In genomic region chr22:37370306-37370979, GRCh38 we compare ENCODE assay signal across 16 cellular contexts. TPM values are rescaled to one million over a fixed set of nuclear protein-coding genes. Genes with fewer than 3 reads are reported as not detected.
A peak's percentile ranks its signal among the peaks of the same experiment; 100 is the strongest.
DNase-seq lines count a peak whose midpoint lies in the region; ATAC-seq, FAIRE-seq and TF ChIP-seq lines count a peak whose summit lies in the region.
"Had no signal": no experiment of that assay in that cellular context is flagged by ENCODE, and none has a peak within 500 bp of the region (broad histone marks: within the 10 kb centered on the region; RNA-seq: fewer than 3 reads in every experiment).

No MANE protein-coding gene starts in this region.

- SMC1A ChIA-PET in GM12878 (lab: Charles Lee; ENCODE audit: uncharacterized antibody, unreplicated experiment) = no interaction called here

- dilution Hi-C loops in mammary epithelial cell (cut with HindIII; ENCODE audit: low sequenced_read_pairs) = no loop called here

- RAD21 ChIA-PET in GM12878 (lab: Charles Lee; ENCODE audit: unreplicated experiment) = interaction anchor here (1.5 kb wide), 1 partner anchor 58 kb away, joined by 3 read pairs; no protein-coding TSS in a partner anchor

- peaks cover 7% of the 10 kb centered on the region for H3K27me3 Mint-ChIP-seq in CD8-positive, alpha-beta T cell (ENCODE audit: low read depth)
- H3K27me3 Mint-ChIP-seq in neural crest cell (ENCODE audit: low read depth) = no peaks in the 10 kb centered on the region

- H4K20me1 ChIP-seq in GM12878 (ENCODE audit: control insufficient read depth, insufficient read depth) (no peaks in the 10 kb centered on the region), mammary epithelial cell (ENCODE audit: insufficient read depth, low read length) (no peaks in the 10 kb centered on the region)

- no peaks in the 10 kb centered on the region for H3K9me3 Mint-ChIP-seq in CD8-positive, alpha-beta T cell
- H3K9me3 Mint-ChIP-seq in neural crest cell = no peaks in the 10 kb centered on the region

- H3K9ac ChIP-seq in GM12878 (ENCODE audit: control insufficient read depth, insufficient read depth, low read length) = no peak overlapping the region
- no peak overlapping the region for H3K9ac ChIP-seq in mammary epithelial cell (ENCODE audit: insufficient read depth, low read length)

- no peak for TF ChIP-seq CTCF in CD8-positive, alpha-beta T cell (IDR thresholded peaks at IDR 0.05)
- no peak for TF ChIP-seq CTCF in NB4 (IDR thresholded peaks at IDR 0.05; ENCODE audit: low read depth, low read length)
- TF ChIP-seq CTCF in GM12878 (IDR thresholded peaks at IDR 0.05 in 2 of 3, conservative IDR thresholded peaks at IDR 0.05 in 1 of 3; ENCODE audit: control insufficient read depth in 2 of 3, extremely low read depth in 1 of 3, insufficient read depth in 1 of 3, low read depth in 3 of 3, low read length in 3 of 3) = no peak
- TF ChIP-seq CTCF in neural crest cell (conservative IDR thresholded peaks at IDR 0.05) = no peak
- no peak for TF ChIP-seq CTCF in mammary epithelial cell (conservative IDR thresholded peaks at IDR 0.05 in 1 of 2, IDR thresholded peaks at IDR 0.05 in 1 of 2; ENCODE audit: extremely low read depth in 1 of 2, insufficient read depth in 1 of 2, low read depth in 1 of 2, low read length in 2 of 2)

- no peaks in the 10 kb centered on the region for H3K4me1 ChIP-seq in CD8-positive, alpha-beta T cell (ENCODE audit: insufficient read depth, low read length)
- H3K4me1 ChIP-seq in GM12878 (ENCODE audit: control insufficient read depth, insufficient read depth, low read length) = no peaks in the 10 kb centered on the region; the same call in 1 of the 2 replicates
- no peaks in the 10 kb centered on the region for H3K4me1 ChIP-seq in mammary epithelial cell (ENCODE audit: insufficient read depth, low read length)
- H3K4me1 ChIP-seq: BE2C, testis had no signal

- peak overlapping the region; percentile 32 for H3K27ac Mint-ChIP-seq in CD8-positive, alpha-beta T cell
- H3K27ac Mint-ChIP-seq in neural crest cell (ENCODE audit: unreplicated experiment) = peak overlapping the region; percentile 87
- H3K27ac Mint-ChIP-seq: progenitor cell of endocrine pancreas had no signal

- intact Hi-C loops in CD8-positive, alpha-beta T cell (cut with DNase I, micrococcal nuclease) = no loop called here
- intact Hi-C loops in GM12878 (cut with micrococcal nuclease; ENCODE audit: unreplicated experiment) (no loop called here), mammary epithelial cell (cut with micrococcal nuclease) (no loop called here)

- no peak overlapping the region for H3K27ac ChIP-seq in CD8-positive, alpha-beta T cell (ENCODE audit: low read depth, low read length)
- H3K27ac ChIP-seq in GM12878 (ENCODE audit: control insufficient read depth, insufficient read depth) = no peak overlapping the region
- H3K27ac ChIP-seq in mammary epithelial cell (ENCODE audit: insufficient read depth, low read depth, low read length) = no peak overlapping the region

- H3K4me3 ChIP-seq in CD8-positive, alpha-beta T cell (ENCODE audit: low read depth, low read length) = no peak overlapping the region
- H3K4me3 ChIP-seq in NB4 (ENCODE audit: low read depth, low read length) (no peak overlapping the region), GM12878 (no peak overlapping the region), mammary epithelial cell (replicated peaks in 1 of 3; ENCODE audit: insufficient read depth in 1 of 3, low read depth in 2 of 3, low read length in 3 of 3) (no peak overlapping the region)
- H3K4me3 ChIP-seq: testis had no signal

- no peak for FAIRE-seq in GM12878 (lab: Jason Lieb, UNC)

- no peak for TF ChIP-seq EP300 in GM12878 (IDR thresholded peaks at IDR 0.05; ENCODE audit: borderline replicate concordance in 1 of 2, control insufficient read depth in 1 of 2, low read depth in 2 of 2, low read length in 2 of 2)

- H3K36me3 Mint-ChIP-seq in CD8-positive, alpha-beta T cell = no peaks in the 10 kb centered on the region
- H3K36me3 Mint-ChIP-seq in neural crest cell (ENCODE audit: low read depth) = no peaks in the 10 kb centered on the region

- no peaks in the 10 kb centered on the region for H3K9me3 ChIP-seq in CD8-positive, alpha-beta T cell (ENCODE audit: low read length)
- H3K9me3 ChIP-seq in GM12878 (replicated peaks; ENCODE audit: control insufficient read depth, insufficient read depth, low read length) (no peaks in the 10 kb centered on the region), mammary epithelial cell (replicated peaks; ENCODE audit: insufficient read depth, low read length) (no peaks in the 10 kb centered on the region)
- H3K9me3 ChIP-seq: BE2C, testis had no signal

- H2AFZ ChIP-seq in GM12878 (ENCODE audit: control insufficient read depth, low read depth, low read length) = peak overlapping the region; percentile 44; the same call in 1 of the 2 replicates
- no peak overlapping the region for H2AFZ ChIP-seq in mammary epithelial cell (ENCODE audit: low read depth, low read length)

- TF ChIP-seq POLR2A in NB4 (IDR thresholded peaks at IDR 0.05; ENCODE audit: extremely low read depth, insufficient read length) (no peak), GM12878 (IDR thresholded peaks at IDR 0.05; ENCODE audit: low read depth, low read length) (no peak)

- no TSS peak for BruUV-seq in GM12878 (replicated peaks; lab: Mats Ljungman, UMichigan)
- no TSS peak for BruUV-seq in mammary epithelial cell (replicated peaks; lab: Mats Ljungman, UMichigan)

- no peaks in the 10 kb centered on the region for H3K36me3 ChIP-seq in CD8-positive, alpha-beta T cell (ENCODE audit: insufficient read depth, low read length)
- H3K36me3 ChIP-seq in GM12878 (ENCODE audit: control insufficient read depth in 2 of 2, insufficient read depth in 2 of 2, low read length in 1 of 2) (no peaks in the 10 kb centered on the region), mammary epithelial cell (ENCODE audit: insufficient read depth, low read length) (no peaks in the 10 kb centered on the region)
- H3K36me3 ChIP-seq: BE2C had no signal

- no peak overlapping the region for H3K4me3 Mint-ChIP-seq in CD8-positive, alpha-beta T cell
- H3K4me3 Mint-ChIP-seq in neural crest cell = no peak overlapping the region

- no peak for ATAC-seq in CD8-positive, alpha-beta T cell
- ATAC-seq in GM12878 (peak; percentile 40), HG02571 (IDR thresholded peaks at IDR 0.05; ENCODE audit: unreplicated experiment) (no peak)

- WGBS in GM12878 (ENCODE audit: insufficient coverage, insufficient replicate concordance, low lambda C conversion rate, missing lambda C conversion rate) = 16% methylated on average over 12 of the region's 12 CpGs
- 78% methylated on average over 6 of the region's 12 CpGs for WGBS in mammary epithelial cell (ENCODE audit: low coverage, missing lambda C conversion rate)

- no peaks in the 10 kb centered on the region for H3K27me3 ChIP-seq in CD8-positive, alpha-beta T cell (ENCODE audit: insufficient read depth, low read length)
- no peaks in the 10 kb centered on the region; a peak in 1 of 4 replicates for H3K27me3 ChIP-seq in GM12878 (replicated peaks in 1 of 2; ENCODE audit: control insufficient read depth in 2 of 2, insufficient read depth in 2 of 2, low read length in 1 of 2)
- H3K27me3 ChIP-seq in mammary epithelial cell (ENCODE audit: insufficient read depth, low read length) = no peaks in the 10 kb centered on the region
- H3K27me3 ChIP-seq: testis had no signal

- CTCF ChIA-PET in CD8-positive, alpha-beta T cell (lab: Charles Lee) = no interaction called here
- CTCF ChIA-PET in GM12878 (lab: Yijun Ruan, JAX) = no interaction called here
- CTCF ChIA-PET in mammary epithelial cell (lab: Charles Lee; ENCODE audit: low non-redundant PET) = no interaction called here

- H3K79me2 ChIP-seq in GM12878 (ENCODE audit: control insufficient read depth, insufficient read depth, low read length) (no peaks in the 10 kb centered on the region), mammary epithelial cell (ENCODE audit: insufficient read depth, low read length) (no peaks in the 10 kb centered on the region)

- DNase-seq in CD8-positive, alpha-beta T cell = no peak
- DNase-seq in NB4 (ENCODE audit: low read depth) (peak; percentile 54), GM12878 (ENCODE audit: low read depth, low spot score) (no peak), neural crest cell (ENCODE audit: low read depth, low spot score) (no peak), DMS53 (lab: John Stamatoyannopoulos, UW) (no peak), mammary epithelial cell (no peak), activated gamma-delta T cell treated with Interleukin-2 at 50 U/mL for 16 hours (no peak)
- DNase-seq: amniotic stem cell; BE2C; effector memory CD4-positive, alpha-beta T cell; GOT3; T-helper 2 cell; testis had no signal

- TF ChIP-seq RAD21 in GM12878 (IDR thresholded peaks at IDR 0.05; ENCODE audit: insufficient read depth, low read depth, low read length) = no peak

- POLR2A ChIA-PET in CD8-positive, alpha-beta T cell (lab: Charles Lee) = no interaction called here
- POLR2A ChIA-PET in GM12878 (lab: Charles Lee) = no interaction called here

- no peak overlapping the region for H3K4me2 ChIP-seq in GM12878 (ENCODE audit: control insufficient read depth, insufficient read depth)
- no peak overlapping the region for H3K4me2 ChIP-seq in mammary epithelial cell (ENCODE audit: insufficient read depth, low read depth, low read length)

- H3K4me1 Mint-ChIP-seq in CD8-positive, alpha-beta T cell (ENCODE audit: low read depth) = no peaks in the 10 kb centered on the region
- H3K4me1 Mint-ChIP-seq in neural crest cell = peaks cover 10% of the 10 kb centered on the region

- in situ Hi-C loops in GM12878 (cut with MboI) (no loop called here), mammary epithelial cell (cut with MboI; ENCODE audit: low sequenced_read_pairs in 2 of 2) (no loop called here)

RNA-seq across cellular contexts. Expression of gene ELFN2, which starts 56.8 kb away (rescaled TPM):
- not detected for total RNA-seq in CD8-positive, alpha-beta T cell
- total RNA-seq in GM12878 (2013; cell fraction: nucleolus; rRNA removed) = 0.37 and 0.40 TPM in 2 replicates
- not detected in 2 replicates for total RNA-seq in GM12878 (2014; rRNA removed)
- not detected in 2 replicates for total RNA-seq in GM12878 (2014; rRNA removed; fragmentation: Illumina TruSeq; extraction: Trizol)
- total RNA-seq in GM12878 (2021) = 0.03 and 0.05 TPM in 2 replicates
- polyA plus RNA-seq in GM12878 (2011; ENCODE audit: low read depth) = 0.04 TPM
- 0.03 TPM in 1 of 2 replicates, not detected in the other for polyA plus RNA-seq in GM12878 (2011; rRNA removed)
- polyA plus RNA-seq in GM12878 (2011; cell fraction: cytosol; rRNA removed) = 0.05 and 0.07 TPM in 2 replicates
- polyA plus RNA-seq in GM12878 (2011; cell fraction: nucleus; rRNA removed) = 0.23 and 0.36 TPM in 2 replicates
- polyA plus RNA-seq in GM12878 (2012) = 0.11 TPM in 2 replicates
- not detected in 2 replicates for polyA plus RNA-seq in GM12878 (2014; fragmentation: Illumina TruSeq; extraction: Trizol)
- not detected for polyA plus RNA-seq in GM12878 (2014; fragmentation: Nextera tagmentation; extraction: Ambion mirVana)
- not detected in 2 replicates for polyA plus RNA-seq in GM12878 (2014; rRNA removed)
- polyA plus RNA-seq in GM12878 (2016; fragmentation: Nextera tagmentation; extraction: Ambion mirVana) = not detected
- 0.10 TPM in 1 of 2 replicates, not detected in the other for polyA minus RNA-seq in GM12878 (2011; rRNA and poly(A)+ RNA removed)
- polyA minus RNA-seq in GM12878 (2011; cell fraction: cytosol; rRNA and poly(A)+ RNA removed) = not detected in 2 replicates
- polyA minus RNA-seq in GM12878 (2011; cell fraction: nucleus; rRNA and poly(A)+ RNA removed) = not detected in 2 replicates
- total RNA-seq in neural crest cell = 0.09 and 0.27 TPM in 2 replicates
- total RNA-seq in mammary epithelial cell = 1 to 10 TPM in 1 of 2 donors, under 1 TPM in 1; under 0.01 to 6.1 TPM
- polyA plus RNA-seq in mammary epithelial cell = 3.2 TPM
- polyA minus RNA-seq in mammary epithelial cell = 7.5 TPM
- total RNA-seq: lung microvascular endothelial cell had no signal
